Comparison of ENCODE assay signal across 9 cellular contexts in the genomic region with DNA sequence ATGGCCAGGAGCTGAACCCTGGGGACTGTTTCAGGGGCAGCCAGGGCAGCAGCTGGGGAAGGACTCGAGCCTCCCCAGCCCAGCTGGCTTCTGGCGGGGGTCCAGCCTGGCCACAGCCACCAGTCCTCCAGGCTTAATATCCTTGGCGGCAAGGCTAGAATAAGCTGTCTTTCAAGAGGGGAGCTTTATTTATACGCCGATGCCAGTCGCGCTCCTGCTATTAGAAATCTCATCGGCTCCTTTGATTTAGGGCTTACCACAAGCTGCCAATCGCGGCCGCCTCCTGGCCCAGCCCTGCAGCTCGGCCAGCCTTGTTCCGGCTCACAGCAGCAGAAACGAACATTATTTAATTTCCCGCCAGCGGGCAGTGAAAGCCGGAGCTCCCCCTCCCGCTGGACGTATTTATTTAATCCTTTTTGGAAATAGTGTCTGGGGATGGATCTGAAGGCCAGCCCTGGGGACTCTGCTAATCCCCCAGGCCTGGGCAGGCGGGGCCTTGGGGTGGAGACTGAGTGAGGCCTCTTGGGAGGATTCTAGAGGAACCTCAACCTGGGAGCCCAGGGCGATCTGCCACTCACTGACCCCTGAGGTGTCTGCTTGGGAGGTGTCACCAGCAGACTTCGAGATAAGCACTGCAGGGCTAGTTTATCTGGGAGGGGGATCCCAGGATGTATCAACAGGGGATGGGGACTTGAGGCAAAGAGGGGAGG.
DNase-seq lines count a peak whose midpoint lies in the region; ATAC-seq and TF ChIP-seq lines count a peak whose summit lies in the region.
"Had no signal": no experiment of that assay in that cellular context is flagged by ENCODE, and none has a peak within 500 bp of the region (broad histone marks: within the 10 kb centered on the region; RNA-seq: fewer than 3 reads in every experiment).

No MANE protein-coding gene starts in this region.

- H3K36me3 ChIP-seq in HAP-1 (replicated peaks) (no peaks in the 10 kb centered on the region), PC-9 (ENCODE audit: low read depth) (no peaks in the 10 kb centered on the region), gastroesophageal sphincter (no peaks in the 10 kb centered on the region), skeletal muscle satellite cell (ENCODE audit: insufficient read depth, low read length) (no peaks in the 10 kb centered on the region)

- intact Hi-C loops in PC-9 (cut with micrococcal nuclease; ENCODE audit: unreplicated experiment) = loop anchor here (2.0 kb wide), 1 partner anchor 36 kb away; no protein-coding TSS in a partner anchor
- intact Hi-C loops in activated CD4-positive, alpha-beta T cell treated with anti-CD3 and anti-CD28 coated beads for 36 hours (cut with DNase I, micrococcal nuclease) = no loop called here

- no peaks in the 10 kb centered on the region for H3K4me1 Mint-ChIP-seq in activated CD4-positive, alpha-beta T cell treated with anti-CD3 and anti-CD28 coated beads for 36 hours
- H3K4me1 Mint-ChIP-seq: IgD-negative memory B cell had no signal

- H3F3A ChIP-seq in PC-9 (ENCODE audit: insufficient read depth, low read depth) = peaks cover 5% of the 10 kb centered on the region; the same call in 1 of the 2 replicates

- H3K27me3 ChIP-seq in HAP-1 (ENCODE audit: low read depth) = no peaks in the 10 kb centered on the region
- no peaks in the 10 kb centered on the region for H3K27me3 ChIP-seq in PC-9 (ENCODE audit: insufficient read depth, low read depth)
- H3K27me3 ChIP-seq in gastroesophageal sphincter = no peaks in the 10 kb centered on the region
- H3K27me3 ChIP-seq in skeletal muscle satellite cell (ENCODE audit: control insufficient read depth, insufficient read depth, low read length) = peaks cover 22% of the 10 kb centered on the region

- in situ Hi-C loops in HAP-1 (cut with MboI; ENCODE audit: low sequenced_read_pairs) = no loop called here

- H3K4me2 ChIP-seq in PC-9 (peak overlapping the region; percentile 30; the same call in 1 of the 2 replicates), skeletal muscle satellite cell (ENCODE audit: low read length) (peak overlapping the region; percentile 65)

- H3K4me3 ChIP-seq in HAP-1 = no peak overlapping the region; the same call in 1 of the 2 replicates
- no peak overlapping the region for H3K4me3 ChIP-seq in PC-9
- peak overlapping the region in 1 of 2 donors; percentile 21 for H3K4me3 ChIP-seq in gastroesophageal sphincter
- peak overlapping the region; percentile 31 for H3K4me3 ChIP-seq in skeletal muscle satellite cell (ENCODE audit: low read length)
- H3K4me3 ChIP-seq: GM12878 had no signal

- H3K27ac Mint-ChIP-seq in activated CD4-positive, alpha-beta T cell treated with anti-CD3 and anti-CD28 coated beads for 36 hours = no peak overlapping the region
- H3K27ac Mint-ChIP-seq: IgD-negative memory B cell had no signal

- no TSS peak for BruUV-seq in PC-9 (replicated peaks; lab: Mats Ljungman, UMichigan)

- H3K4me1 ChIP-seq in HAP-1 = peaks cover 28% of the 10 kb centered on the region
- H3K4me1 ChIP-seq in PC-9 (replicated peaks; ENCODE audit: insufficient read depth) = peaks cover 10% of the 10 kb centered on the region
- H3K4me1 ChIP-seq in gastroesophageal sphincter = peaks cover 0 to 27% (median 12%) of the 10 kb centered on the region in 3 donors
- peaks cover 14% of the 10 kb centered on the region for H3K4me1 ChIP-seq in skeletal muscle satellite cell (ENCODE audit: control insufficient read depth, insufficient read depth, low read length)

- TF ChIP-seq EP300 in gastroesophageal sphincter (IDR thresholded peaks at IDR 0.05) = no peak

- no peak overlapping the region for H2AFZ ChIP-seq in PC-9

- CTCF ChIA-PET in PC-9 (lab: Charles Lee) = no interaction called here
- CTCF ChIA-PET in activated CD4-positive, alpha-beta T cell treated with anti-CD3 and anti-CD28 coated beads for 36 hours (lab: Charles Lee) = interaction anchor here (0.7 kb wide), 1 partner anchor 267 kb away, joined by 3 read pairs; no protein-coding TSS in a partner anchor

- H3K27me3 Mint-ChIP-seq in activated CD4-positive, alpha-beta T cell treated with anti-CD3 and anti-CD28 coated beads for 36 hours = peaks cover 9% of the 10 kb centered on the region
- H3K27me3 Mint-ChIP-seq: IgD-negative memory B cell had no signal

- H3K4me3 Mint-ChIP-seq in activated CD4-positive, alpha-beta T cell treated with anti-CD3 and anti-CD28 coated beads for 36 hours = no peak overlapping the region
- H3K4me3 Mint-ChIP-seq: IgD-negative memory B cell had no signal

- no peak for TF ChIP-seq POLR2A in gastroesophageal sphincter (IDR thresholded peaks at IDR 0.05)

- H3K9ac ChIP-seq in skeletal muscle satellite cell (ENCODE audit: low read depth, low read length) = peak overlapping the region; percentile 10

- POLR2A ChIA-PET in PC-9 (lab: Charles Lee; ENCODE audit: unreplicated experiment) = interaction anchor here (0.5 to 0.6 kb wide), 2 partner anchors 20 to 76 kb away, joined by 3 to 4 read pairs; no protein-coding TSS in a partner anchor
- POLR2A ChIA-PET in activated CD4-positive, alpha-beta T cell treated with anti-CD3 and anti-CD28 coated beads for 36 hours (lab: Charles Lee) = no interaction called here

- H3K36me3 Mint-ChIP-seq in activated CD4-positive, alpha-beta T cell treated with anti-CD3 and anti-CD28 coated beads for 36 hours (ENCODE audit: low read depth) = no peaks in the 10 kb centered on the region

- H4K20me1 ChIP-seq in PC-9 (ENCODE audit: insufficient read depth) = no peaks in the 10 kb centered on the region

- H3K9me3 Mint-ChIP-seq in activated CD4-positive, alpha-beta T cell treated with anti-CD3 and anti-CD28 coated beads for 36 hours (ENCODE audit: low read depth) = no peaks in the 10 kb centered on the region

- H3K27ac ChIP-seq in PC-9 (no peak overlapping the region), gastroesophageal sphincter (peak overlapping the region in 3 of 4 donors; percentile 54 to 64 (median 55))

- 0 to 21% methylated on average over 5 to 8 of the region's 22 CpGs for WGBS in gastroesophageal sphincter (ENCODE audit: low coverage in 1 of 2), 2 donors

- DNase-seq in HAP-1 (ENCODE audit: low spot score in 2 of 2) (peak; percentile 88 to 91), PC-9 (peak in 1 of 2 experiments; percentile 27), SHP77 treated with DMSO at 0.1 percent for 48 hours (lab: John Stamatoyannopoulos, UW) (no peak)
- no peak for DNase-seq in activated CD4-positive, alpha-beta T cell treated with anti-CD3 and anti-CD28 coated beads for 36 hours

- H3K9me3 ChIP-seq in HAP-1 (no peaks in the 10 kb centered on the region), PC-9 (ENCODE audit: insufficient read depth, low read depth) (no peaks in the 10 kb centered on the region), gastroesophageal sphincter (no peaks in the 10 kb centered on the region), skeletal muscle satellite cell (replicated peaks; ENCODE audit: low read length) (no peaks in the 10 kb centered on the region)

- TF ChIP-seq CTCF in PC-9 (conservative IDR thresholded peaks at IDR 0.05) = no peak
- TF ChIP-seq CTCF in gastroesophageal sphincter (IDR thresholded peaks at IDR 0.05) = peak in 2 of 4 experiments; percentile 31 to 39

- H3K9me2 ChIP-seq in PC-9 (ENCODE audit: insufficient read depth) = no peaks in the 10 kb centered on the region

- H3K79me2 ChIP-seq in PC-9 (ENCODE audit: low read depth) = no peaks in the 10 kb centered on the region

- ATAC-seq in gastroesophageal sphincter = peak; percentile 42
- no peak for ATAC-seq in activated CD4-positive, alpha-beta T cell treated with anti-CD3 and anti-CD28 coated beads for 36 hours
- no peak for ATAC-seq in HG03378 (IDR thresholded peaks at IDR 0.05; ENCODE audit: unreplicated experiment)
- ATAC-seq: GM12878 had no signal

Comparison
In these comparisons a context has a peak if more than half of its experiments do, and no peak if none do; other contexts are left out.
1. DNase-seq: peak in HAP-1 (2 of 2); none in activated CD4-positive, alpha-beta T cell treated with anti-CD3 and anti-CD28 coated beads for 36 hours (single experiment) and SHP77 treated with DMSO at 0.1 percent for 48 hours (single experiment).